ENCODE assay signal across 22 cellular contexts in genomic region chr5:176642675-176643490, GRCh38. TPM values are rescaled to one million over a fixed set of nuclear protein-coding genes. Genes with fewer than 3 reads are reported as not detected.
"Had no signal": no experiment of that assay in that cellular context is flagged by ENCODE, and none has a peak within 500 bp of the region (broad histone marks: within the 10 kb centered on the region; RNA-seq: fewer than 3 reads in every experiment).

No MANE protein-coding gene starts in this region.

- H3K36me3 Mint-ChIP-seq: activated naive CD8-positive, alpha-beta T cell; memory B cell; naive thymus-derived CD8-positive, alpha-beta T cell; stimulated activated memory B cell treated with anti-CD40 and anti-IgM and Interleukin-4, amounts not matched to agents 10 μg/mL and 1 μg/mL and 100 μg/mL, for 72 hours; WTC11 had no signal

- DNase-seq: activated CD4-positive, alpha-beta memory T cell treated with anti-CD3 and anti-CD28 coated beads, Interleukin-2, amount 10 ng/mL, durations not matched to agents 7 days and 5 days; activated CD4-positive, alpha-beta T cell treated with anti-CD3 and anti-CD28 coated beads for 4 hours; activated effector memory CD4-positive, alpha-beta T cell treated with anti-CD3 and anti-CD28 coated beads, Interleukin-2, amount 50 U/mL, for 16 hours; activated T-cell treated with anti-CD3 and anti-CD28 coated beads, Interleukin-2, amount 50 U/mL, for 24 hours; amygdala; caudate nucleus; colonic mucosa; kidney; left ventricle myocardium superior; naive thymus-derived CD8-positive, alpha-beta T cell; T-helper 2 cell; tibial artery; uterus had no signal

- H3K9me3 Mint-ChIP-seq: activated CD4-positive, alpha-beta memory T cell treated with anti-CD3 and anti-CD28 coated beads, Interleukin-2, amount 10 ng/mL, durations not matched to agents 7 days and 5 days; activated T-cell treated with anti-CD3 and anti-CD28 coated beads, Interleukin-2, amount 50 U/mL, for 24 hours; memory B cell; naive thymus-derived CD8-positive, alpha-beta T cell; stimulated activated memory B cell treated with anti-CD40 and anti-IgM and Interleukin-4, amounts not matched to agents 10 μg/mL and 1 μg/mL and 100 μg/mL, for 72 hours; WTC11 had no signal

- H3K27me3 ChIP-seq: body of pancreas, colonic mucosa, esophagus muscularis mucosa, tibial artery, uterus had no signal

- H3K9me3 ChIP-seq: body of pancreas, colonic mucosa, esophagus muscularis mucosa, neutrophil, tibial artery, uterus had no signal

- H3K4me3 Mint-ChIP-seq: activated CD4-positive, alpha-beta memory T cell treated with anti-CD3 and anti-CD28 coated beads, Interleukin-2, amount 10 ng/mL, durations not matched to agents 7 days and 5 days; activated naive CD8-positive, alpha-beta T cell; activated T-cell treated with anti-CD3 and anti-CD28 coated beads, Interleukin-2, amount 50 U/mL, for 24 hours; memory B cell; naive thymus-derived CD8-positive, alpha-beta T cell; stimulated activated memory B cell treated with anti-CD40 and anti-IgM and Interleukin-4, amounts not matched to agents 10 μg/mL and 1 μg/mL and 100 μg/mL, for 72 hours; WTC11 had no signal

- H3K27me3 Mint-ChIP-seq: activated naive CD8-positive, alpha-beta T cell; activated T-cell treated with anti-CD3 and anti-CD28 coated beads, Interleukin-2, amount 50 U/mL, for 24 hours; memory B cell had no signal

- ATAC-seq: body of pancreas; left ventricle myocardium superior; naive thymus-derived CD8-positive, alpha-beta T cell; stimulated activated memory B cell treated with anti-CD40 and anti-IgM and Interleukin-4, amounts not matched to agents 10 μg/mL and 1 μg/mL and 100 μg/mL, for 72 hours; WTC11 had no signal

- H3K4me3 ChIP-seq: body of pancreas, colonic mucosa, esophagus muscularis mucosa, tibial artery, uterus had no signal

- H3K27ac ChIP-seq: body of pancreas, colonic mucosa, esophagus muscularis mucosa, neutrophil, tibial artery, uterus had no signal

- H3K27ac Mint-ChIP-seq: activated CD4-positive, alpha-beta memory T cell treated with anti-CD3 and anti-CD28 coated beads, Interleukin-2, amount 10 ng/mL, durations not matched to agents 7 days and 5 days; activated naive CD8-positive, alpha-beta T cell; activated T-cell treated with anti-CD3 and anti-CD28 coated beads, Interleukin-2, amount 50 U/mL, for 24 hours; memory B cell; naive thymus-derived CD8-positive, alpha-beta T cell; stimulated activated memory B cell treated with anti-CD40 and anti-IgM and Interleukin-4, amounts not matched to agents 10 μg/mL and 1 μg/mL and 100 μg/mL, for 72 hours; WTC11 had no signal

- H3K36me3 ChIP-seq: colonic mucosa, esophagus muscularis mucosa, neutrophil, tibial artery, uterus had no signal

RNA-seq across cellular contexts. Expression of gene EIF4E1B, which starts 12.4 kb away (rescaled TPM):
- total RNA-seq: activated CD4-positive, alpha-beta memory T cell treated with anti-CD3 and anti-CD28 coated beads, Interleukin-2, amount 10 ng/mL, durations not matched to agents 7 days and 5 days; colonic mucosa; esophagus muscularis mucosa; kidney; left ventricle myocardium superior; mucosa of gallbladder; naive thymus-derived CD8-positive, alpha-beta T cell; renal cortical epithelial cell; uterus had no signal
- polyA plus RNA-seq: naive thymus-derived CD8-positive, alpha-beta T cell had no signal

RNA-seq across cellular contexts. Expression of gene SNCB, which starts 12.5 kb away (rescaled TPM):
- total RNA-seq: activated CD4-positive, alpha-beta memory T cell treated with anti-CD3 and anti-CD28 coated beads, Interleukin-2, amount 10 ng/mL, durations not matched to agents 7 days and 5 days; body of pancreas; colonic mucosa; esophagus muscularis mucosa; kidney; left ventricle myocardium superior; naive thymus-derived CD8-positive, alpha-beta T cell; renal cortical epithelial cell; uterus had no signal
- polyA plus RNA-seq: naive thymus-derived CD8-positive, alpha-beta T cell had no signal
